20 cellular contexts compared by ENCODE assay signal in genomic region chr7:2904202-2904601, GRCh38.
A peak's percentile ranks its signal among the peaks of the same experiment; 100 is the strongest.
DNase-seq lines count a peak whose midpoint lies in the region; ATAC-seq and FAIRE-seq lines count a peak whose summit lies in the region.
"Had no signal": no experiment of that assay in that cellular context is flagged by ENCODE, and none has a peak within 500 bp of the region (broad histone marks: within the 10 kb centered on the region; RNA-seq: fewer than 3 reads in every experiment).

No MANE protein-coding gene starts in this region.

- no peak overlapping the region for H3K4me3 Mint-ChIP-seq in activated naive CD4-positive, alpha-beta T cell treated with anti-CD3 and anti-CD28 coated beads for 36 hours
- peak overlapping the region in 1 of 4 donors; percentile 4 for H3K4me3 Mint-ChIP-seq in IgD-negative memory B cell
- no peak overlapping the region for H3K4me3 Mint-ChIP-seq in stimulated activated effector memory CD8-positive, alpha-beta T cell treated with anti-CD3 and anti-CD28 coated beads, Interleukin-12 subunit alpha, Interleukin-12 subunit beta, amount 100 ng/mL, for 72 hours
- H3K4me3 Mint-ChIP-seq: activated B cell treated with CpG ODN at 0.5 μM for 24 hours; activated naive CD8-positive, alpha-beta T cell; HFFc6 had no signal

- H3K27me3 Mint-ChIP-seq in activated naive CD4-positive, alpha-beta T cell treated with anti-CD3 and anti-CD28 coated beads for 36 hours (ENCODE audit: low read depth), result no peaks in the 10 kb centered on the region
- no peaks in the 10 kb centered on the region for H3K27me3 Mint-ChIP-seq in IgD-negative memory B cell
- H3K27me3 Mint-ChIP-seq: activated B cell treated with CpG ODN at 0.5 μM for 24 hours; activated naive CD8-positive, alpha-beta T cell had no signal

- H3K36me3 Mint-ChIP-seq in activated naive CD4-positive, alpha-beta T cell treated with anti-CD3 and anti-CD28 coated beads, Interleukin-2, amount 50 U/mL, for 72 hours, result peaks cover 25 to 35% of the 10 kb centered on the region in 2 donors
- H3K36me3 Mint-ChIP-seq in activated naive CD4-positive, alpha-beta T cell treated with anti-CD3 and anti-CD28 coated beads for 36 hours (ENCODE audit: low read depth), result peaks cover 42% of the 10 kb centered on the region
- H3K36me3 Mint-ChIP-seq in IgD-negative memory B cell, result peaks cover 12% of the 10 kb centered on the region
- H3K36me3 Mint-ChIP-seq in stimulated activated effector memory CD8-positive, alpha-beta T cell treated with anti-CD3 and anti-CD28 coated beads, Interleukin-12 subunit alpha, Interleukin-12 subunit beta, amount 100 ng/mL, for 72 hours, result peaks cover 56% of the 10 kb centered on the region

- FAIRE-seq in islet of Langerhans (lab: Jason Lieb, UNC), result peak; percentile 55
- FAIRE-seq: D721Med, G401.6 had no signal

- no peaks in the 10 kb centered on the region for H3K4me1 Mint-ChIP-seq in activated naive CD4-positive, alpha-beta T cell treated with anti-CD3 and anti-CD28 coated beads for 36 hours (ENCODE audit: low read depth)
- peaks cover 7 to 10% (median 8%) of the 10 kb centered on the region in 3 donors for H3K4me1 Mint-ChIP-seq in IgD-negative memory B cell
- H3K4me1 Mint-ChIP-seq in stimulated activated effector memory CD8-positive, alpha-beta T cell treated with anti-CD3 and anti-CD28 coated beads, Interleukin-12 subunit alpha, Interleukin-12 subunit beta, amount 100 ng/mL, for 72 hours, result peaks cover 37% of the 10 kb centered on the region

- H3K27ac Mint-ChIP-seq in activated naive CD4-positive, alpha-beta T cell treated with anti-CD3 and anti-CD28 coated beads, Interleukin-2, amount 50 U/mL, for 72 hours, result peak overlapping the region; percentile 8 to 45
- H3K27ac Mint-ChIP-seq in activated naive CD4-positive, alpha-beta T cell treated with anti-CD3 and anti-CD28 coated beads for 36 hours, result no peak overlapping the region
- peak overlapping the region; percentile 43 to 81 (median 71) for H3K27ac Mint-ChIP-seq in IgD-negative memory B cell
- H3K27ac Mint-ChIP-seq in stimulated activated effector memory CD8-positive, alpha-beta T cell treated with anti-CD3 and anti-CD28 coated beads, Interleukin-12 subunit alpha, Interleukin-12 subunit beta, amount 100 ng/mL, for 72 hours, result peak overlapping the region; percentile 84
- H3K27ac Mint-ChIP-seq: activated naive CD8-positive, alpha-beta T cell; HFFc6 had no signal

- intact Hi-C loops in activated naive CD4-positive, alpha-beta T cell treated with anti-CD3 and anti-CD28 coated beads for 36 hours (cut with micrococcal nuclease), result no loop called here

- no peak for ATAC-seq in activated naive CD4-positive, alpha-beta T cell treated with anti-CD3 and anti-CD28 coated beads, Interleukin-2, amount 50 U/mL, for 72 hours
- ATAC-seq in stimulated activated effector memory CD8-positive, alpha-beta T cell treated with anti-CD3 and anti-CD28 coated beads, Interleukin-12 subunit alpha, Interleukin-12 subunit beta, amount 100 ng/mL, for 72 hours, result no peak
- ATAC-seq in GM21737 (IDR thresholded peaks at IDR 0.05; ENCODE audit: unreplicated experiment), result no peak
- ATAC-seq in HG02798 (IDR thresholded peaks at IDR 0.05; ENCODE audit: poor library complexity, unreplicated experiment), result no peak

- CTCF ChIA-PET in activated naive CD4-positive, alpha-beta T cell treated with anti-CD3 and anti-CD28 coated beads for 36 hours (lab: Charles Lee), result no interaction called here

- no peak for DNase-seq in activated naive CD4-positive, alpha-beta T cell treated with anti-CD3 and anti-CD28 coated beads, Interleukin-2, amount 50 U/mL, for 72 hours (ENCODE audit: low spot score in 2 of 2)
- no peak for DNase-seq in activated naive CD4-positive, alpha-beta T cell treated with anti-CD3 and anti-CD28 coated beads for 36 hours
- DNase-seq in stimulated activated effector memory CD8-positive, alpha-beta T cell treated with anti-CD3 and anti-CD28 coated beads, Interleukin-12 subunit alpha, Interleukin-12 subunit beta, amount 100 ng/mL, for 72 hours (ENCODE audit: low spot score in 2 of 2), result no peak
- no peak for DNase-seq in NOMO-1 treated with dmso at 0.1 percent for 144 hours (lab: John Stamatoyannopoulos, UW; ENCODE audit: unreplicated experiment)
- DNase-seq: activated B cell treated with CpG ODN at 0.5 μM for 24 hours, brain microvascular endothelial cell, HFFc6, hippocampal formation, mesenchymal stem cell, NCI-H2107, NCI-H524, SHP77 treated with DMSO at 0.1 percent for 48 hours, sigmoid colon had no signal

- H3K9me3 Mint-ChIP-seq in activated naive CD4-positive, alpha-beta T cell treated with anti-CD3 and anti-CD28 coated beads, Interleukin-2, amount 50 U/mL, for 72 hours, result no peaks in the 10 kb centered on the region
- peaks cover 2% of the 10 kb centered on the region for H3K9me3 Mint-ChIP-seq in activated naive CD4-positive, alpha-beta T cell treated with anti-CD3 and anti-CD28 coated beads for 36 hours
- peaks cover 0 to 2% (median 0%) of the 10 kb centered on the region in 3 donors for H3K9me3 Mint-ChIP-seq in IgD-negative memory B cell
- H3K9me3 Mint-ChIP-seq in stimulated activated effector memory CD8-positive, alpha-beta T cell treated with anti-CD3 and anti-CD28 coated beads, Interleukin-12 subunit alpha, Interleukin-12 subunit beta, amount 100 ng/mL, for 72 hours, result no peaks in the 10 kb centered on the region
- H3K9me3 Mint-ChIP-seq: activated B cell treated with CpG ODN at 0.5 μM for 24 hours had no signal
